30 cellular contexts compared by ENCODE assay signal in the genomic region with DNA sequence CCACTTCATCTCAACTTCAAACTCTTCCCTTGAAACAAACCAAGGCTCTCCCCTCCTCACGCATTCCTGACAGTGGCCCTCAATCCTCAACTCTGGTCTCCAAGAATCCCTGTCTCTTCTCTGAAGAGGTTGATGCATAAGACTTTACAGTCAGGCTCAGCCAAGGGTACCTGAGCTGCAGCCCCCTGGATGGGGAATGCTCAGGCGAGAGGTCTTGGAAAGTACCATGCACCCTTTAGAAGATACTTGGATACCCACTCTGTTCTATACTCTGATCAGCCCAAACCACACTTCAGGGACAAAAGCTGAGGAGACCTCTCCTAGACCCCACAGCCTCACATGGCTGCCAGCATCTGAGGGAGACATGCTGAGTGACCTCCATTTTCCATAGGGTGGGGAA. TPM values are rescaled to one million over a fixed set of nuclear protein-coding genes. Genes with fewer than 3 reads are reported as not detected.
"Had no signal": no experiment of that assay in that cellular context is flagged by ENCODE, and none has a peak within 500 bp of the region (broad histone marks: within the 10 kb centered on the region; RNA-seq: fewer than 3 reads in every experiment).

No MANE protein-coding gene starts in this region.

- H3K4me3 ChIP-seq: colonic mucosa, gastrocnemius medialis, heart right ventricle, left lung, lung, mucosa of descending colon had no signal

- DNase-seq: cerebellar nuclear complex; colonic mucosa; cortex of kidney; effector CD8-positive, alpha-beta T cell; effector memory CD8-positive, alpha-beta T cell; foreskin fibroblast; foreskin melanocyte; gastrocnemius medialis; glutamatergic neuron; head of caudate nucleus; heart right ventricle; hippocampal formation; left cardiac atrium; left lung; left ventricle myocardium superior; mucosa of descending colon; naive B cell had no signal

- H3K36me3 ChIP-seq: colonic mucosa, gastrocnemius medialis, heart right ventricle, left lung had no signal

- H3K27ac ChIP-seq: colonic mucosa, gastrocnemius medialis, heart right ventricle, left lung had no signal

- H3K4me1 ChIP-seq: colonic mucosa, gastrocnemius medialis, heart right ventricle, left lung had no signal

- H3K9me3 ChIP-seq: colonic mucosa, gastrocnemius medialis, left lung, mucosa of descending colon had no signal

- H3K27me3 ChIP-seq: colonic mucosa, gastrocnemius medialis, left lung had no signal

RNA-seq across cellular contexts. Expression of a gene that starts 0.5 kb away (rescaled TPM):
- total RNA-seq: chondrocyte, colonic mucosa, dermis microvascular lymphatic vessel endothelial cell, endothelial cell of umbilical vein, epithelial cell of proximal tubule, gastrocnemius medialis, glomerular endothelial cell, heart right ventricle, kidney epithelial cell, left cardiac atrium, left lung, left ventricle myocardium superior, lung, mesenteric fat pad, mesothelial cell of epicardium, mucosa of descending colon, myocyte had no signal
- polyA plus RNA-seq: endothelial cell of umbilical vein, heart right ventricle, lung had no signal

RNA-seq across cellular contexts. Expression of a gene that starts 35.4 kb away (rescaled TPM):
- total RNA-seq: chondrocyte, colonic mucosa, dermis microvascular lymphatic vessel endothelial cell, endothelial cell of umbilical vein, epithelial cell of proximal tubule, gastrocnemius medialis, glomerular endothelial cell, heart right ventricle, left cardiac atrium, left lung, left ventricle myocardium superior, mesenteric fat pad, mesothelial cell of epicardium, mucosa of descending colon, myocyte had no signal
- polyA plus RNA-seq: endothelial cell of umbilical vein, heart right ventricle had no signal

RNA-seq across cellular contexts. Expression of a gene that starts 44.4 kb away (rescaled TPM):
- total RNA-seq: chondrocyte, endothelial cell of umbilical vein, glomerular endothelial cell, myocyte had no signal
- polyA plus RNA-seq: endothelial cell of umbilical vein had no signal

RNA-seq across cellular contexts. Expression of a gene that starts 53.8 kb away (rescaled TPM):
- total RNA-seq: chondrocyte, colonic mucosa, dermis microvascular lymphatic vessel endothelial cell, endothelial cell of umbilical vein, epithelial cell of proximal tubule, esophagus mucosa, gastrocnemius medialis, glomerular endothelial cell, heart right ventricle, kidney epithelial cell, left cardiac atrium, left lung, left ventricle myocardium superior, lung, mammary epithelial cell, mesenteric fat pad, mesothelial cell of epicardium, mucosa of descending colon, myocyte had no signal
- polyA plus RNA-seq: endothelial cell of umbilical vein, heart right ventricle, keratinocyte, lung, mammary epithelial cell had no signal
